ENCODE assay signal across 20 cellular contexts in genomic region chr7:46900312-46901263, GRCh38.
A peak's percentile ranks its signal among the peaks of the same experiment; 100 is the strongest.
DNase-seq lines count a peak whose midpoint lies in the region; ATAC-seq and TF ChIP-seq lines count a peak whose summit lies in the region.
"Had no signal": no experiment of that assay in that cellular context is flagged by ENCODE, and none has a peak within 500 bp of the region (broad histone marks: within the 10 kb centered on the region; RNA-seq: fewer than 3 reads in every experiment).

No MANE protein-coding gene starts in this region.

- H3K27me3 ChIP-seq in IMR-90 (ENCODE audit: control insufficient read depth, insufficient read depth, low read length) (no peaks in the 10 kb centered on the region), mesenchymal stem cell (ENCODE audit: control insufficient read depth in 1 of 2, insufficient read depth in 1 of 2, low read length in 2 of 2) (no peaks in the 10 kb centered on the region)
- H3K27me3 ChIP-seq: body of pancreas, spleen had no signal

- no peak for TF ChIP-seq CTCF in IMR-90 (conservative IDR thresholded peaks at IDR 0.05; ENCODE audit: low read depth, low read length)
- no peak for TF ChIP-seq CTCF in WTC11 (IDR thresholded peaks at IDR 0.05)
- no peak for TF ChIP-seq CTCF in GM13977 (IDR thresholded peaks at IDR 0.05; ENCODE audit: extremely low read depth, insufficient read depth, missing control alignments)

- BruUV-seq in IMR-90 (replicated peaks; lab: Mats Ljungman, UMichigan) = no TSS peak

- H3K9me3 ChIP-seq in IMR-90 (ENCODE audit: control insufficient read depth, insufficient read depth, low read length) (no peaks in the 10 kb centered on the region), mesenchymal stem cell (ENCODE audit: control insufficient read depth, low read length) (peaks cover 7% of the 10 kb centered on the region)
- H3K9me3 ChIP-seq: body of pancreas had no signal

- H4K5ac ChIP-seq in IMR-90 (ENCODE audit: low read depth, low read length) = no peak overlapping the region

- H2BK120ac ChIP-seq in IMR-90 (ENCODE audit: low read depth, low read length) = no peak overlapping the region
- H2BK120ac ChIP-seq in mesenchymal stem cell (ENCODE audit: low read depth, low read length) = peak overlapping the region; percentile 40

- H4K91ac ChIP-seq in IMR-90 (ENCODE audit: insufficient read depth, low read depth, low read length) = no peak overlapping the region
- H4K91ac ChIP-seq in mesenchymal stem cell (ENCODE audit: low read length) = peak overlapping the region; percentile 43

- no peak for TF ChIP-seq POLR2A in IMR-90 (IDR thresholded peaks at IDR 0.05; ENCODE audit: low read depth, low read length)

- H3K18ac ChIP-seq in IMR-90 (ENCODE audit: low read depth, low read length) (no peak overlapping the region), mesenchymal stem cell (ENCODE audit: low read depth in 1 of 2, low read length in 2 of 2) (peak overlapping the region; percentile 52 to 69)

- in situ Hi-C loops in IMR-90 (cut with MboI; ENCODE audit: low sequenced_read_pairs) (no loop called here), GM13977 (cut with MboI; ENCODE audit: low pct_unique_long_range_greater_than_20kb, low sequenced_read_pairs, unreplicated experiment) (no loop called here)

- dilution Hi-C loops in IMR-90 (cut with HindIII; ENCODE audit: low sequenced_read_pairs, unreplicated experiment) = no loop called here

- no peak overlapping the region for H3K14ac ChIP-seq in IMR-90 (replicated peaks; ENCODE audit: low read depth, low read length)
- H3K14ac ChIP-seq in mesenchymal stem cell (ENCODE audit: low read length in 2 of 2) = no peak overlapping the region

- intact Hi-C loops in IMR-90 (cut with micrococcal nuclease) = no loop called here

- H3K9ac ChIP-seq in IMR-90 (ENCODE audit: low read depth, low read length) = no peak overlapping the region
- H3K9ac ChIP-seq in mesenchymal stem cell (ENCODE audit: low read length) = no peak overlapping the region

- H3K56ac ChIP-seq in IMR-90 (ENCODE audit: extremely low read depth, insufficient read depth, low read length) = no peak overlapping the region

- H2AK5ac ChIP-seq in IMR-90 (ENCODE audit: low read depth, low read length) = no peak overlapping the region
- no peak overlapping the region for H2AK5ac ChIP-seq in mesenchymal stem cell (ENCODE audit: low read length, severe bottlenecking)

- ATAC-seq in IMR-90 (ENCODE audit: low read depth) (no peak; the same call in 1 of the 2 replicates), WTC11 (no peak), GM21737 (IDR thresholded peaks at IDR 0.05; ENCODE audit: unreplicated experiment) (no peak), GM18870 (IDR thresholded peaks at IDR 0.05; ENCODE audit: unreplicated experiment) (no peak)
- no peak for ATAC-seq in activated naive CD4-positive, alpha-beta T cell treated with anti-CD3 and anti-CD28 coated beads, Interleukin-2, amount 50 U/mL, for 72 hours
- ATAC-seq: body of pancreas had no signal

- WGBS in IMR-90 (ENCODE audit: extremely low coverage in 2 of 2, insufficient read length in 1 of 2), 2 experiments = no CpG with 5 or more reads among the region's 6 CpGs
- 53% methylated on average over 6 of the region's 6 CpGs for WGBS in mesenchymal stem cell

- no peak overlapping the region for H3K27ac Mint-ChIP-seq in WTC11
- no peak overlapping the region for H3K27ac Mint-ChIP-seq in activated naive CD4-positive, alpha-beta T cell treated with anti-CD3 and anti-CD28 coated beads, Interleukin-2, amount 50 U/mL, for 72 hours
- H3K27ac Mint-ChIP-seq: activated naive CD4-positive, alpha-beta T cell treated with anti-CD3 and anti-CD28 coated beads for 36 hours; B cell; immature natural killer cell; naive B cell had no signal

- no peaks in the 10 kb centered on the region for H3K4me1 Mint-ChIP-seq in WTC11
- H3K4me1 Mint-ChIP-seq: B cell, immature natural killer cell, naive B cell had no signal

- no peak overlapping the region for H2AK9ac ChIP-seq in IMR-90 (replicated peaks; ENCODE audit: low read depth, low read length, poor library complexity)

- H3K36me3 ChIP-seq in IMR-90 (ENCODE audit: control insufficient read depth, insufficient read depth, low read length) (no peaks in the 10 kb centered on the region), mesenchymal stem cell (ENCODE audit: control insufficient read depth in 1 of 2, insufficient read depth in 2 of 2, low read depth in 1 of 2, low read length in 2 of 2) (no peaks in the 10 kb centered on the region)
- H3K36me3 ChIP-seq: spleen had no signal

- H2BK20ac ChIP-seq in IMR-90 (ENCODE audit: low read depth, low read length) = no peak overlapping the region

- no peaks in the 10 kb centered on the region for H3K9me1 ChIP-seq in IMR-90 (ENCODE audit: insufficient read depth, low read length)

- H3K36me3 Mint-ChIP-seq in WTC11 = no peaks in the 10 kb centered on the region
- peaks cover 0 to 4% of the 10 kb centered on the region in 2 donors for H3K36me3 Mint-ChIP-seq in activated naive CD4-positive, alpha-beta T cell treated with anti-CD3 and anti-CD28 coated beads, Interleukin-2, amount 50 U/mL, for 72 hours
- H3K36me3 Mint-ChIP-seq: naive B cell had no signal

- H3K27ac ChIP-seq in IMR-90 (ENCODE audit: insufficient read depth, low read length) (no peak overlapping the region), mesenchymal stem cell (ENCODE audit: low read length, poor library complexity, severe bottlenecking) (no peak overlapping the region)
- H3K27ac ChIP-seq: body of pancreas, spleen had no signal

- no peak overlapping the region for H3K4me3 Mint-ChIP-seq in WTC11
- H3K4me3 Mint-ChIP-seq: activated naive CD4-positive, alpha-beta T cell treated with anti-CD3 and anti-CD28 coated beads for 36 hours; B cell; immature natural killer cell; naive B cell had no signal

- DNase-seq in DMS 273 treated with DMSO at 0.1 percent for 48 hours (lab: John Stamatoyannopoulos, UW) (peak; percentile 70), IMR-90 (peak; percentile 15), WTC11 (ENCODE audit: low spot score) (no peak), mesenchymal stem cell (peak; percentile 66), GM13977 (ENCODE audit: low spot score) (no peak)
- no peak for DNase-seq in activated naive CD4-positive, alpha-beta T cell treated with anti-CD3 and anti-CD28 coated beads, Interleukin-2, amount 50 U/mL, for 72 hours (ENCODE audit: low spot score in 2 of 2)
- DNase-seq: activated CD4-positive, alpha-beta T cell treated with anti-CD3 and anti-CD28 coated beads, Interleukin-2, amount 50 U/mL, for 1 hour; activated naive CD4-positive, alpha-beta T cell treated with anti-CD3 and anti-CD28 coated beads for 36 hours; body of pancreas; dermis blood vessel endothelial cell; GOT3; immature natural killer cell; MM.1S; naive B cell; NCI-H1694; spleen had no signal

- no peak overlapping the region for H3K4me2 ChIP-seq in IMR-90 (ENCODE audit: low read depth, low read length)
- no peak overlapping the region for H3K4me2 ChIP-seq in mesenchymal stem cell (ENCODE audit: low read length, poor library complexity, severe bottlenecking)

- CTCF ChIA-PET in IMR-90 (lab: Yijun Ruan, JAX) (interaction anchor here (2.5 kb wide), 1 partner anchor 8 kb away, joined by 6 read pairs; no protein-coding TSS in a partner anchor), WTC11 (lab: Charles Lee) (no interaction called here)

- H3K4ac ChIP-seq in IMR-90 (ENCODE audit: low read depth, low read length) (no peak overlapping the region), mesenchymal stem cell (ENCODE audit: low read depth in 1 of 2, low read length in 2 of 2) (peak overlapping the region; percentile 16 to 53)

- H3K4me1 ChIP-seq in IMR-90 (ENCODE audit: control insufficient read depth, insufficient read depth, low read length) = no peaks in the 10 kb centered on the region
- no peaks in the 10 kb centered on the region for H3K4me1 ChIP-seq in mesenchymal stem cell (ENCODE audit: control insufficient read depth, insufficient read depth, low read depth, low read length)
- H3K4me1 ChIP-seq: body of pancreas, spleen had no signal

- H2AFZ ChIP-seq in IMR-90 (replicated peaks; ENCODE audit: low read length, poor library complexity) (no peak overlapping the region), mesenchymal stem cell (ENCODE audit: low read depth, low read length) (no peak overlapping the region)

- H4K20me1 ChIP-seq in IMR-90 (ENCODE audit: insufficient read depth, low read length) = no peaks in the 10 kb centered on the region

- H2BK5ac ChIP-seq in IMR-90 (ENCODE audit: low read depth, low read length, poor library complexity, severe bottlenecking) (no peak overlapping the region), mesenchymal stem cell (ENCODE audit: low read depth, low read length, poor library complexity, severe bottlenecking) (no peak overlapping the region)

- POLR2A ChIA-PET in IMR-90 (lab: Charles Lee; ENCODE audit: unreplicated experiment) = no interaction called here
- POLR2A ChIA-PET in WTC11 (lab: Charles Lee) = no interaction called here

- H2BK15ac ChIP-seq in IMR-90 (ENCODE audit: low read depth, low read length) = no peak overlapping the region
- H2BK15ac ChIP-seq in mesenchymal stem cell (ENCODE audit: low read depth, poor library complexity, severe bottlenecking) = no peak overlapping the region

- no peaks in the 10 kb centered on the region for H3K27me3 Mint-ChIP-seq in WTC11 (ENCODE audit: low read depth)
- H3K27me3 Mint-ChIP-seq: B cell had no signal

- no peak overlapping the region for H3K23ac ChIP-seq in IMR-90 (ENCODE audit: low read depth, low read length)
- H3K23ac ChIP-seq in mesenchymal stem cell (ENCODE audit: low read length in 2 of 2) = no peak overlapping the region

- H3K9me3 Mint-ChIP-seq in WTC11 = peaks cover 11% of the 10 kb centered on the region
- peaks cover 13 to 18% of the 10 kb centered on the region in 2 donors for H3K9me3 Mint-ChIP-seq in activated naive CD4-positive, alpha-beta T cell treated with anti-CD3 and anti-CD28 coated beads, Interleukin-2, amount 50 U/mL, for 72 hours

- H3K79me1 ChIP-seq in IMR-90 (ENCODE audit: low read depth in 1 of 2, low read length in 2 of 2) (no peaks in the 10 kb centered on the region), mesenchymal stem cell (replicated peaks; ENCODE audit: low read length, poor library complexity, severe bottlenecking) (no peaks in the 10 kb centered on the region)

- no peak for TF ChIP-seq RAD21 in IMR-90 (IDR thresholded peaks at IDR 0.05; ENCODE audit: low read length)

- H3K4me3 ChIP-seq in IMR-90 (ENCODE audit: insufficient read depth, low read depth, low read length) = no peak overlapping the region
- H3K4me3 ChIP-seq in mesenchymal stem cell (ENCODE audit: insufficient read depth in 1 of 2, low read depth in 1 of 2, low read length in 2 of 2) = no peak overlapping the region
- H3K4me3 ChIP-seq: body of pancreas, lung, spleen had no signal

- H4K8ac ChIP-seq in IMR-90 (ENCODE audit: low read depth in 2 of 2, low read length in 2 of 2) (no peak overlapping the region), mesenchymal stem cell (ENCODE audit: low read length) (peak overlapping the region; percentile 74)

- peak overlapping the region; percentile 29 to 57 for H2BK12ac ChIP-seq in mesenchymal stem cell (ENCODE audit: low read length in 2 of 2)

TF ChIP-seq in IMR-90, 13 proteins besides CTCF, POLR2A, EP300 and RAD21 (continues in another document):
- TF ChIP-seq SMC3 (IDR thresholded peaks at IDR 0.05; ENCODE audit: low read depth, low read length) = no peak

Comparison
In these comparisons a context has a peak if more than half of its experiments do, and no peak if none do; other contexts are left out.
1. DNase-seq: peak in DMS 273 treated with DMSO at 0.1 percent for 48 hours (single experiment), IMR-90 (single experiment) and mesenchymal stem cell (single experiment); none in WTC11 (single experiment), GM13977 (single experiment) and activated naive CD4-positive, alpha-beta T cell treated with anti-CD3 and anti-CD28 coated beads, Interleukin-2, amount 50 U/mL, for 72 hours (0 of 2).